8 cellular contexts compared by ENCODE assay signal in the genomic region with DNA sequence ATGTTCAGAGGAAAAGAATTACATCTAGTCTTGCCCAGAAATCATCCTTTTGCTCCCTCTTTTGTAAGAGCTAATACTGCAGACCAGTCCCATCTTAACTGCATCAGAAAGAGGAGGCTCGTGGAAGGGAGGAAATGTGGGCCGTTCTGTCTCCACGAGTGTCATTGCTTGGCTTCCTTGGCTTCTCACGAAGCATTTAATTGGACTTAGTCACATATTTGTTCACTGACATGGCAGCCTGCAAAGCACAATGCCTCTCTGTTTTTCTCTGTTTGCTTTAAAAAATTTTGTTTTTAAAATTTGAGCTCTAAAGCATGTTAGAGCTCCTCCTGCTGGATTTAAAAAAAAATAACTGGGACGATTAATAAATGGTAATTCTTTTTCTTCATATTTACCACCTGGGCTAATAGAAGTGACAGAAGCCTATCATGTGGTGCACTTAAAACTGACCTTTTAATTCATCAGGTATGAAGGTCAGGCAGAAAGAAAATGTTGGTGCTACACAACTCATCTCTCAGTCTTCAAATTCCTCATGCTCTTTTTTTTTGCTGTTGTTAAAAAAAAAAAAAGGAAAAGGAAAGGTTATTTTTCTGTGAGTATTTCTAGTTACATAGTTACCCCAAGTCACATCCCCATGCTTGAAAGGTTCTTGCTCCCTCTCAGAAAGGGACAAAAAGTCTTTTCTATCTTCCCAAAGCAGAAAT. TPM values are rescaled to one million over a fixed set of nuclear protein-coding genes. Genes with fewer than 3 reads are reported as not detected.
DNase-seq lines count a peak whose midpoint lies in the region; ATAC-seq and TF ChIP-seq lines count a peak whose summit lies in the region.

No MANE protein-coding gene starts in this region.

- no peaks in the 10 kb centered on the region for H3K9me3 ChIP-seq in spleen

- H3K36me3 ChIP-seq in spleen: no peaks in the 10 kb centered on the region

- ATAC-seq in GM18520 (IDR thresholded peaks at IDR 0.05; ENCODE audit: unreplicated experiment): no peak

- H3K4me1 ChIP-seq in spleen: peaks cover 14 to 68% (median 33%) of the 10 kb centered on the region in 6 donors

- H3K27me3 ChIP-seq in spleen (replicated peaks in 1 of 7): no peaks in the 10 kb centered on the region

- 8 to 13% (median 9%) methylated on average over 5 of the region's 5 CpGs for WGBS in spleen, 5 donors

- intact Hi-C loops in spleen (cut with DNase I; ENCODE audit: low total_unique reads): loop anchor here (10.0 kb wide), 2 partner anchors 215 to 395 kb away; no protein-coding TSS in a partner anchor

- peak overlapping the region; percentile 22 to 79 (median 72) for H3K27ac ChIP-seq in spleen

- TF ChIP-seq POLR2A in spleen (IDR thresholded peaks at IDR 0.05): no peak

- TF ChIP-seq CTCF in spleen (IDR thresholded peaks at IDR 0.05 in 8 of 11, conservative IDR thresholded peaks at IDR 0.05 in 3 of 11): peak in 9 of 11 experiments; percentile 34 to 71 (median 52)

- DNase-seq in NCI-H1105 treated with DMSO at 0.1 percent for 48 hours (lab: John Stamatoyannopoulos, UW): peak; percentile 9
- no peak for DNase-seq in NCI-H1105 (lab: John Stamatoyannopoulos, UW)
- DNase-seq in HT-29 (ENCODE audit: low spot score): peak; percentile 89
- peak; percentile 47 for DNase-seq in SHP77 treated with DMSO at 0.1 percent for 48 hours (lab: John Stamatoyannopoulos, UW)
- DNase-seq in central memory CD4-positive, alpha-beta T cell: peak; percentile 38
- DNase-seq in kidney tubule cell (ENCODE audit: low spot score): peak; percentile 94
- DNase-seq in spleen: no peak

- peak overlapping the region in 1 of 8 donors; percentile 41 for H3K4me3 ChIP-seq in spleen

RNA-seq across cellular contexts. Expression of gene C1orf105, which starts 21.0 kb away (rescaled TPM):
- not detected in 2 replicates for total RNA-seq in HT-29 (2014; rRNA removed; shearing (Covaris generic))
- total RNA-seq in spleen: not detected
- not detected for polyA plus RNA-seq in spleen

RNA-seq across cellular contexts. Expression of gene PIGC, which starts 44.3 kb away (rescaled TPM):
- 20.5 and 21.3 TPM in 2 replicates for total RNA-seq in HT-29 (2014; rRNA removed; shearing (Covaris generic))
- total RNA-seq in spleen: 10 to 100 TPM; 20.1 to 28.0 (median 23.4) TPM
- polyA plus RNA-seq in spleen: 10 to 100 TPM; 23.2 to 27.8 (median 27.6) TPM

Comparison
In these comparisons a context has a peak if more than half of its experiments do, and no peak if none do; other contexts are left out.
1. DNase-seq: peak in NCI-H1105 treated with DMSO at 0.1 percent for 48 hours (single experiment), HT-29 (single experiment), SHP77 treated with DMSO at 0.1 percent for 48 hours (single experiment), central memory CD4-positive, alpha-beta T cell (single experiment) and kidney tubule cell (single experiment); none in NCI-H1105 (single experiment) and spleen (single experiment).